Comparison of ENCODE assay signal across 8 cellular contexts in the genomic region with DNA sequence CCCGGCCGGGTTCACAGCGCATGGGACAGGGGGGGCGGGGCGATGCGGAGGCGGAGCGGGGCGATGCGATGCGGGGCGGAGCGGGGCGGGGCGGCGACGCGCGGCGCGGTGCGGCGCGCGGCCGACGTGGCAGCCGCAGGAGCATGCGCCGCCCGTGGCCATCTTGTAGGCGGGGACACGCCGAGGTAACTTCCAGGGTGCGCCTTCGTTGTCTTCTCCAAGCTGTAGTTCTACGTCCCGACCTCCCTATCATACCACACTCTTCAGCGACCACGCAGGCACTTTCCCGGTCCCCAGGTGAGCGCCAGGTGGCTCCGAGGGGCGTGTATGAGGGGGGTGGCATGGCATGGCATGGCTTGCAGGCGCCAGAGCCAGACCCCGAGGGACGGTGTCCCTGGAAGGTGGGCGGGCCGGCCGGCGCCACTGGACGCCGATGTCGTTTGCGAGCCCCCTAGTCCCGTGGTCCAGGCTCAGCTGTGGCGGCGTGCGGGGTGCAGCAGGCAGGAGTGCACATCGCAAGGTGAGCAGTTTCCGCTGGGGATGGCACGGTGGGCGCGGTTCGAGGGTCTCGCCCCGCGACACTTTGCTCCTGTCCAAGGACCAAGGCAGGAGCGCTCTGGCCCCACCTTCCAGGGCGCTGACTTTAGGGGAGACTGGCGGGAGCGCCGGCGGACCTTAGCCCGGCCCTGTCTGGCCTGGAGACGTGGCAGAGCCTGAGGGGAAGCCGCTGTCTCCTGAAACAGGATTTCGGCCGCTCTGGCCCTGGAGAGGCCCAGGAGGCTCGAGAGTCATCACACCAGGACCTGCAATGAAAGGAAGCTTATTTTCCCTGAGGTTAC. TPM values are rescaled to one million over a fixed set of nuclear protein-coding genes. Genes with fewer than 3 reads are reported as not detected.
A peak's percentile ranks its signal among the peaks of the same experiment; 100 is the strongest.
DNase-seq lines count a peak whose midpoint lies in the region; TF ChIP-seq lines count a peak whose summit lies in the region.

A gene (plus strand): TSS at position 161 of the 839 bp plus-strand sequence. CDS start 5,840 bp downstream, outside the sequence.

- H3K27ac Mint-ChIP-seq in HFFc6 (peak within 1 kb of the TSS; percentile 92), type B pancreatic cell (peak within 1 kb of the TSS; percentile 88)

- peak; percentile 78 for TF ChIP-seq POLR2A in GM10847 (IDR thresholded peaks at IDR 0.05; ENCODE audit: extremely low read depth, insufficient read length)

- H3K36me3 Mint-ChIP-seq in HFFc6 (ENCODE audit: low read depth): peaks cover 43% of the 10 kb centered on the region
- H3K36me3 Mint-ChIP-seq in type B pancreatic cell: peaks cover 30% of the 10 kb centered on the region

- peak; percentile 75 for DNase-seq in HFFc6
- peak; percentile 88 for DNase-seq in NAMALWA (ENCODE audit: low spot score)
- DNase-seq in SW 1271 (lab: John Stamatoyannopoulos, UW): peak; percentile 33 to 86
- peak; percentile 62 for DNase-seq in activated naive CD8-positive, alpha-beta T cell treated with anti-CD3 and anti-CD28 coated beads, Interleukin-2, amount 50 U/mL, for 16 hours (ENCODE audit: low read depth, low spot score)
- DNase-seq in cardiac septum (ENCODE audit: low spot score): peak; percentile 85
- DNase-seq in posterior cingulate gyrus: peak; percentile 65 to 97 (median 76)
- peak; percentile 82 for DNase-seq in type B pancreatic cell (ENCODE audit: extremely low spot score, unreplicated experiment)

- intact Hi-C loops in cardiac septum (cut with DNase I) (no loop called here), posterior cingulate gyrus (cut with DNase I) (no loop called here)

- no peak for TF ChIP-seq CTCF in HFFc6 (IDR thresholded peaks at IDR 0.05)
- no peak for TF ChIP-seq CTCF in type B pancreatic cell (conservative IDR thresholded peaks at IDR 0.05)

- H3K9me3 Mint-ChIP-seq in HFFc6 (peaks cover 17% of the 10 kb centered on the region), type B pancreatic cell (peaks cover 4% of the 10 kb centered on the region)

- H3K27me3 Mint-ChIP-seq in HFFc6 (ENCODE audit: insufficient read depth): peaks cover 2% of the 10 kb centered on the region; the same call in 1 of the 2 replicates
- no peaks in the 10 kb centered on the region for H3K27me3 Mint-ChIP-seq in type B pancreatic cell

- H3K4me1 Mint-ChIP-seq in HFFc6 (ENCODE audit: low read depth) (peaks cover 43% of the 10 kb centered on the region), type B pancreatic cell (ENCODE audit: unreplicated experiment) (peaks cover 16% of the 10 kb centered on the region)

- peak within 1 kb of the TSS; percentile 96 for H3K4me3 Mint-ChIP-seq in HFFc6
- H3K4me3 Mint-ChIP-seq in type B pancreatic cell: peak within 1 kb of the TSS; percentile 93

RNA-seq across cellular contexts. Expression of the gene that starts here (rescaled TPM):
- total RNA-seq in HFFc6 (2021; fragmentation: NEBNext Ultra II Directional; extraction: Animal tissue kit (Norgen Biotek cat#: 25700)): 100 to 1,000 TPM in 4 of 6 experiments, 10 to 100 TPM in 2; 96.1 to 116 (median 106) TPM
- total RNA-seq in cardiac septum (26.5 TPM), type B pancreatic cell (ENCODE audit: low replicate concordance) (75.1 and 102 TPM in 2 replicates)

Comparison
In these comparisons a context has a peak if more than half of its experiments do, and no peak if none do; other contexts are left out.
1. Peak in every context shown above with its lines: DNase-seq.